Comparison of ENCODE assay signal across 4 cellular contexts in the genomic region with DNA sequence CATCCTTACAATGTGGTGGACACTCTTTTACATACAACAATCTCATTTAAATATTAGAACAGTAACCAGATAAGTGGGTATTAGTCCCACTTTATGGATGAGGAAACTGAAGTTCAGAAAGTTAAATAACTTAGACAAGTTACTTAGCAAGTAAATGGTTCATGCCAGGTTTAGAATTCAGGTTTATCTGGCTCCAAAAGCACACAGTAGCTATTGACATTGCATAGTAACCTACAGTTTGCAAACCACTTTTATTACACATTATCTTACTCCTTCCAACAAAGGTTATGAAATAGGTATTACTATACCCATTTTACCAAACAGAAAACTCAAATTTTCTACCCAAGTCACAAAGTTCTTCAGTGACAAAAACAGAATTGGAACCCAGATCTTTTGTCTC. TPM values are rescaled to one million over a fixed set of nuclear protein-coding genes. Genes with fewer than 3 reads are reported as not detected.
"Had no signal": no experiment of that assay in that cellular context is flagged by ENCODE, and none has a peak within 500 bp of the region (broad histone marks: within the 10 kb centered on the region; RNA-seq: fewer than 3 reads in every experiment).

No MANE protein-coding gene starts in this region.

- ATAC-seq: GM12878 had no signal

- H3K4me3 ChIP-seq: GM12878 had no signal

- DNase-seq: GDM1, GF-D8 had no signal

RNA-seq across cellular contexts. Expression of a gene that starts 19.7 kb away (rescaled TPM):
- total RNA-seq: G401, GM12878 had no signal
